In the genomic region with DNA sequence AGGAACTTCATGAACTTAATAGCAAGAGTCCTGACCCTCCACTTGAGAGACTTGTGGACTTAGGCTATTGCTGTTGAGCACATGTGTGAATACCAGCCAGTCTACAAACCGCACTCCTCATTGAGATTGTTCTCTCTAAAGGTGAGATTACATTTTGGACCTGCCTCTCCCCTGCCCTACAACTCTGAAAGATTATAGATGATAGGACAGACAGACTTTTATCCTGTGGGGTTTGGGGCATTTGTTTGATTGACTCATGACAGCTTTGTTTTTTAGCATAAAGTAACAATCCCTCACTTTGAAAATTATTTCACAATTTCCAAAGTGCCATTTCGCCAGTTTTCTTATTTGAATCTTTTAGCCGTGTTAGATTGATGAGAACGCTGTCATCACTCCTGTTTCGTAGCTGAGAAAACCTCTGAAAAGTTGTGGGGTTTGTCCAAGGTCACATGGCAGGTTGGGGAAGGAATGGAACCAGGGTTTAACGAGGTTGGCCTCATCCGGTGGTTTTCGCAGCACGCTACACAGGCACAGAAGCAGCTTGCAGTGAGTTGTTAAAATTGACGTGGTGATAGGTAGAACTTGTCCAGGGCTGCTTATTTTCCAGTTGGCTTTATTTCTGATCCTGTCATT, we compare ENCODE assay signal across 1 cellular context.
TF ChIP-seq lines count a peak whose summit lies in the region.

No MANE protein-coding gene starts in this region.

TF ChIP-seq in K562, 482 proteins besides CTCF, POLR2A, EP300 and RAD21 (continued from another document and continues in another):
- TF ChIP-seq, protein P1, sequence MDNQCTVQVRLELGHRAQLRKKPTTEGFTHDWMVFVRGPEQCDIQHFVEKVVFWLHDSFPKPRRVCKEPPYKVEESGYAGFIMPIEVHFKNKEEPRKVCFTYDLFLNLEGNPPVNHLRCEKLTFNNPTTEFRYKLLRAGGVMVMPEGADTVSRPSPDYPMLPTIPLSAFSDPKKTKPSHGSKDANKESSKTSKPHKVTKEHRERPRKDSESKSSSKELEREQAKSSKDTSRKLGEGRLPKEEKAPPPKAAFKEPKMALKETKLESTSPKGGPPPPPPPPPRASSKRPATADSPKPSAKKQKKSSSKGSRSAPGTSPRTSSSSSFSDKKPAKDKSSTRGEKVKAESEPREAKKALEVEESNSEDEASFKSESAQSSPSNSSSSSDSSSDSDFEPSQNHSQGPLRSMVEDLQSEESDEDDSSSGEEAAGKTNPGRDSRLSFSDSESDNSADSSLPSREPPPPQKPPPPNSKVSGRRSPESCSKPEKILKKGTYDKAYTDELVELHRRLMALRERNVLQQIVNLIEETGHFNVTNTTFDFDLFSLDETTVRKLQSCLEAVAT (IDR thresholded peaks at IDR 0.05), result no peak
- TF ChIP-seq KDM5B (IDR thresholded peaks at IDR 0.05; ENCODE audit: insufficient replicate concordance, low read depth, low read length) (no peak), TAL1 (IDR thresholded peaks at IDR 0.05) (no peak), ZNF239 (CRISPR knock-in tag; IDR thresholded peaks at IDR 0.05) (0 out of 2 replicates have a peak, but pooled peaks have one; percentile 6), RBM39 (optimal IDR thresholded peaks at IDR 0.05; ENCODE audit: low read depth, low read length) (no peak), L3MBTL2 (IDR thresholded peaks at IDR 0.05) (peak; percentile 70), ZNF76 (CRISPR knock-in tag; IDR thresholded peaks at IDR 0.05; ENCODE audit: borderline replicate concordance) (no peak), SMAD4 (CRISPR knock-in tag; conservative IDR thresholded peaks at IDR 0.05) (0 out of 2 replicates have a peak, but pooled peaks have one; percentile 28), ZNF77 (CRISPR knock-in tag; IDR thresholded peaks at IDR 0.05) (no peak), ETV5 (CRISPR knock-in tag; IDR thresholded peaks at IDR 0.05; ENCODE audit: low read depth) (0 out of 2 replicates have a peak, but pooled peaks have one; percentile 32), CEBPG (CRISPR knock-in tag; IDR thresholded peaks at IDR 0.05) (no peak), CEBPG (tag; conservative IDR thresholded peaks at IDR 0.05 in 1 of 2, IDR thresholded peaks at IDR 0.05 in 1 of 2) (peak; percentile 58 to 66), ZNF586 (CRISPR knock-in tag; conservative IDR thresholded peaks at IDR 0.05) (no peak), SAP30 (IDR thresholded peaks at IDR 0.05; ENCODE audit: borderline replicate concordance, insufficient read depth, low read depth, low read length, poor library complexity, severe bottlenecking) (no peak), TBL1XR1 (IDR thresholded peaks at IDR 0.05; ENCODE audit: low read length in 2 of 2) (no peak), HMG20B (CRISPR knock-in tag; IDR thresholded peaks at IDR 0.05) (no peak), CBFB (CRISPR knock-in tag; IDR thresholded peaks at IDR 0.05) (no peak), MEF2A (IDR thresholded peaks at IDR 0.05; ENCODE audit: control insufficient read depth, low read depth, low read length) (no peak), DMBX1 (CRISPR knock-in tag; IDR thresholded peaks at IDR 0.05; ENCODE audit: borderline replicate concordance) (peak; percentile 35; the same call in 1 of the 2 replicates), ZNF3 (CRISPR knock-in tag; IDR thresholded peaks at IDR 0.05) (no peak), FIP1L1 (IDR thresholded peaks at IDR 0.05; ENCODE audit: low read depth, low read length, poor library complexity, severe bottlenecking) (no peak), SIN3B (IDR thresholded peaks at IDR 0.05; ENCODE audit: low read depth) (no peak)
- TF ChIP-seq, protein P2, sequence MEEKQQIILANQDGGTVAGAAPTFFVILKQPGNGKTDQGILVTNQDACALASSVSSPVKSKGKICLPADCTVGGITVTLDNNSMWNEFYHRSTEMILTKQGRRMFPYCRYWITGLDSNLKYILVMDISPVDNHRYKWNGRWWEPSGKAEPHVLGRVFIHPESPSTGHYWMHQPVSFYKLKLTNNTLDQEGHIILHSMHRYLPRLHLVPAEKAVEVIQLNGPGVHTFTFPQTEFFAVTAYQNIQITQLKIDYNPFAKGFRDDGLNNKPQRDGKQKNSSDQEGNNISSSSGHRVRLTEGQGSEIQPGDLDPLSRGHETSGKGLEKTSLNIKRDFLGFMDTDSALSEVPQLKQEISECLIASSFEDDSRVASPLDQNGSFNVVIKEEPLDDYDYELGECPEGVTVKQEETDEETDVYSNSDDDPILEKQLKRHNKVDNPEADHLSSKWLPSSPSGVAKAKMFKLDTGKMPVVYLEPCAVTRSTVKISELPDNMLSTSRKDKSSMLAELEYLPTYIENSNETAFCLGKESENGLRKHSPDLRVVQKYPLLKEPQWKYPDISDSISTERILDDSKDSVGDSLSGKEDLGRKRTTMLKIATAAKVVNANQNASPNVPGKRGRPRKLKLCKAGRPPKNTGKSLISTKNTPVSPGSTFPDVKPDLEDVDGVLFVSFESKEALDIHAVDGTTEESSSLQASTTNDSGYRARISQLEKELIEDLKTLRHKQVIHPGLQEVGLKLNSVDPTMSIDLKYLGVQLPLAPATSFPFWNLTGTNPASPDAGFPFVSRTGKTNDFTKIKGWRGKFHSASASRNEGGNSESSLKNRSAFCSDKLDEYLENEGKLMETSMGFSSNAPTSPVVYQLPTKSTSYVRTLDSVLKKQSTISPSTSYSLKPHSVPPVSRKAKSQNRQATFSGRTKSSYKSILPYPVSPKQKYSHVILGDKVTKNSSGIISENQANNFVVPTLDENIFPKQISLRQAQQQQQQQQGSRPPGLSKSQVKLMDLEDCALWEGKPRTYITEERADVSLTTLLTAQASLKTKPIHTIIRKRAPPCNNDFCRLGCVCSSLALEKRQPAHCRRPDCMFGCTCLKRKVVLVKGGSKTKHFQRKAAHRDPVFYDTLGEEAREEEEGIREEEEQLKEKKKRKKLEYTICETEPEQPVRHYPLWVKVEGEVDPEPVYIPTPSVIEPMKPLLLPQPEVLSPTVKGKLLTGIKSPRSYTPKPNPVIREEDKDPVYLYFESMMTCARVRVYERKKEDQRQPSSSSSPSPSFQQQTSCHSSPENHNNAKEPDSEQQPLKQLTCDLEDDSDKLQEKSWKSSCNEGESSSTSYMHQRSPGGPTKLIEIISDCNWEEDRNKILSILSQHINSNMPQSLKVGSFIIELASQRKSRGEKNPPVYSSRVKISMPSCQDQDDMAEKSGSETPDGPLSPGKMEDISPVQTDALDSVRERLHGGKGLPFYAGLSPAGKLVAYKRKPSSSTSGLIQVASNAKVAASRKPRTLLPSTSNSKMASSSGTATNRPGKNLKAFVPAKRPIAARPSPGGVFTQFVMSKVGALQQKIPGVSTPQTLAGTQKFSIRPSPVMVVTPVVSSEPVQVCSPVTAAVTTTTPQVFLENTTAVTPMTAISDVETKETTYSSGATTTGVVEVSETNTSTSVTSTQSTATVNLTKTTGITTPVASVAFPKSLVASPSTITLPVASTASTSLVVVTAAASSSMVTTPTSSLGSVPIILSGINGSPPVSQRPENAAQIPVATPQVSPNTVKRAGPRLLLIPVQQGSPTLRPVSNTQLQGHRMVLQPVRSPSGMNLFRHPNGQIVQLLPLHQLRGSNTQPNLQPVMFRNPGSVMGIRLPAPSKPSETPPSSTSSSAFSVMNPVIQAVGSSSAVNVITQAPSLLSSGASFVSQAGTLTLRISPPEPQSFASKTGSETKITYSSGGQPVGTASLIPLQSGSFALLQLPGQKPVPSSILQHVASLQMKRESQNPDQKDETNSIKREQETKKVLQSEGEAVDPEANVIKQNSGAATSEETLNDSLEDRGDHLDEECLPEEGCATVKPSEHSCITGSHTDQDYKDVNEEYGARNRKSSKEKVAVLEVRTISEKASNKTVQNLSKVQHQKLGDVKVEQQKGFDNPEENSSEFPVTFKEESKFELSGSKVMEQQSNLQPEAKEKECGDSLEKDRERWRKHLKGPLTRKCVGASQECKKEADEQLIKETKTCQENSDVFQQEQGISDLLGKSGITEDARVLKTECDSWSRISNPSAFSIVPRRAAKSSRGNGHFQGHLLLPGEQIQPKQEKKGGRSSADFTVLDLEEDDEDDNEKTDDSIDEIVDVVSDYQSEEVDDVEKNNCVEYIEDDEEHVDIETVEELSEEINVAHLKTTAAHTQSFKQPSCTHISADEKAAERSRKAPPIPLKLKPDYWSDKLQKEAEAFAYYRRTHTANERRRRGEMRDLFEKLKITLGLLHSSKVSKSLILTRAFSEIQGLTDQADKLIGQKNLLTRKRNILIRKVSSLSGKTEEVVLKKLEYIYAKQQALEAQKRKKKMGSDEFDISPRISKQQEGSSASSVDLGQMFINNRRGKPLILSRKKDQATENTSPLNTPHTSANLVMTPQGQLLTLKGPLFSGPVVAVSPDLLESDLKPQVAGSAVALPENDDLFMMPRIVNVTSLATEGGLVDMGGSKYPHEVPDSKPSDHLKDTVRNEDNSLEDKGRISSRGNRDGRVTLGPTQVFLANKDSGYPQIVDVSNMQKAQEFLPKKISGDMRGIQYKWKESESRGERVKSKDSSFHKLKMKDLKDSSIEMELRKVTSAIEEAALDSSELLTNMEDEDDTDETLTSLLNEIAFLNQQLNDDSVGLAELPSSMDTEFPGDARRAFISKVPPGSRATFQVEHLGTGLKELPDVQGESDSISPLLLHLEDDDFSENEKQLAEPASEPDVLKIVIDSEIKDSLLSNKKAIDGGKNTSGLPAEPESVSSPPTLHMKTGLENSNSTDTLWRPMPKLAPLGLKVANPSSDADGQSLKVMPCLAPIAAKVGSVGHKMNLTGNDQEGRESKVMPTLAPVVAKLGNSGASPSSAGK (IDR thresholded peaks at IDR 0.05), result peak; percentile 75
- TF ChIP-seq, protein P3, sequence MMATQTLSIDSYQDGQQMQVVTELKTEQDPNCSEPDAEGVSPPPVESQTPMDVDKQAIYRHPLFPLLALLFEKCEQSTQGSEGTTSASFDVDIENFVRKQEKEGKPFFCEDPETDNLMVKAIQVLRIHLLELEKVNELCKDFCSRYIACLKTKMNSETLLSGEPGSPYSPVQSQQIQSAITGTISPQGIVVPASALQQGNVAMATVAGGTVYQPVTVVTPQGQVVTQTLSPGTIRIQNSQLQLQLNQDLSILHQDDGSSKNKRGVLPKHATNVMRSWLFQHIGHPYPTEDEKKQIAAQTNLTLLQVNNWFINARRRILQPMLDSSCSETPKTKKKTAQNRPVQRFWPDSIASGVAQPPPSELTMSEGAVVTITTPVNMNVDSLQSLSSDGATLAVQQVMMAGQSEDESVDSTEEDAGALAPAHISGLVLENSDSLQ (IDR thresholded peaks at IDR 0.05), result 0 out of 2 replicates have a peak, but pooled peaks have one; percentile 56
- TF ChIP-seq, protein P4, sequence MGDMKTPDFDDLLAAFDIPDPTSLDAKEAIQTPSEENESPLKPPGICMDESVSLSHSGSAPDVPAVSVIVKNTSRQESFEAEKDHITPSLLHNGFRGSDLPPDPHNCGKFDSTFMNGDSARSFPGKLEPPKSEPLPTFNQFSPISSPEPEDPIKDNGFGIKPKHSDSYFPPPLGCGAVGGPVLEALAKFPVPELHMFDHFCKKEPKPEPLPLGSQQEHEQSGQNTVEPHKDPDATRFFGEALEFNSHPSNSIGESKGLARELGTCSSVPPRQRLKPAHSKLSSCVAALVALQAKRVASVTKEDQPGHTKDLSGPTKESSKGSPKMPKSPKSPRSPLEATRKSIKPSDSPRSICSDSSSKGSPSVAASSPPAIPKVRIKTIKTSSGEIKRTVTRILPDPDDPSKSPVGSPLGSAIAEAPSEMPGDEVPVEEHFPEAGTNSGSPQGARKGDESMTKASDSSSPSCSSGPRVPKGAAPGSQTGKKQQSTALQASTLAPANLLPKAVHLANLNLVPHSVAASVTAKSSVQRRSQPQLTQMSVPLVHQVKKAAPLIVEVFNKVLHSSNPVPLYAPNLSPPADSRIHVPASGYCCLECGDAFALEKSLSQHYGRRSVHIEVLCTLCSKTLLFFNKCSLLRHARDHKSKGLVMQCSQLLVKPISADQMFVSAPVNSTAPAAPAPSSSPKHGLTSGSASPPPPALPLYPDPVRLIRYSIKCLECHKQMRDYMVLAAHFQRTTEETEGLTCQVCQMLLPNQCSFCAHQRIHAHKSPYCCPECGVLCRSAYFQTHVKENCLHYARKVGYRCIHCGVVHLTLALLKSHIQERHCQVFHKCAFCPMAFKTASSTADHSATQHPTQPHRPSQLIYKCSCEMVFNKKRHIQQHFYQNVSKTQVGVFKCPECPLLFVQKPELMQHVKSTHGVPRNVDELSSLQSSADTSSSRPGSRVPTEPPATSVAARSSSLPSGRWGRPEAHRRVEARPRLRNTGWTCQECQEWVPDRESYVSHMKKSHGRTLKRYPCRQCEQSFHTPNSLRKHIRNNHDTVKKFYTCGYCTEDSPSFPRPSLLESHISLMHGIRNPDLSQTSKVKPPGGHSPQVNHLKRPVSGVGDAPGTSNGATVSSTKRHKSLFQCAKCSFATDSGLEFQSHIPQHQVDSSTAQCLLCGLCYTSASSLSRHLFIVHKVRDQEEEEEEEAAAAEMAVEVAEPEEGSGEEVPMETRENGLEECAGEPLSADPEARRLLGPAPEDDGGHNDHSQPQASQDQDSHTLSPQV (IDR thresholded peaks at IDR 0.05), result peak; percentile 88
- TF ChIP-seq, protein P5, sequence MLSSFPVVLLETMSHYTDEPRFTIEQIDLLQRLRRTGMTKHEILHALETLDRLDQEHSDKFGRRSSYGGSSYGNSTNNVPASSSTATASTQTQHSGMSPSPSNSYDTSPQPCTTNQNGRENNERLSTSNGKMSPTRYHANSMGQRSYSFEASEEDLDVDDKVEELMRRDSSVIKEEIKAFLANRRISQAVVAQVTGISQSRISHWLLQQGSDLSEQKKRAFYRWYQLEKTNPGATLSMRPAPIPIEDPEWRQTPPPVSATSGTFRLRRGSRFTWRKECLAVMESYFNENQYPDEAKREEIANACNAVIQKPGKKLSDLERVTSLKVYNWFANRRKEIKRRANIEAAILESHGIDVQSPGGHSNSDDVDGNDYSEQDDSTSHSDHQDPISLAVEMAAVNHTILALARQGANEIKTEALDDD (IDR thresholded peaks at IDR 0.05), result peak; percentile 50; the same call in 1 of the 2 replicates
- TF ChIP-seq, protein P6, sequence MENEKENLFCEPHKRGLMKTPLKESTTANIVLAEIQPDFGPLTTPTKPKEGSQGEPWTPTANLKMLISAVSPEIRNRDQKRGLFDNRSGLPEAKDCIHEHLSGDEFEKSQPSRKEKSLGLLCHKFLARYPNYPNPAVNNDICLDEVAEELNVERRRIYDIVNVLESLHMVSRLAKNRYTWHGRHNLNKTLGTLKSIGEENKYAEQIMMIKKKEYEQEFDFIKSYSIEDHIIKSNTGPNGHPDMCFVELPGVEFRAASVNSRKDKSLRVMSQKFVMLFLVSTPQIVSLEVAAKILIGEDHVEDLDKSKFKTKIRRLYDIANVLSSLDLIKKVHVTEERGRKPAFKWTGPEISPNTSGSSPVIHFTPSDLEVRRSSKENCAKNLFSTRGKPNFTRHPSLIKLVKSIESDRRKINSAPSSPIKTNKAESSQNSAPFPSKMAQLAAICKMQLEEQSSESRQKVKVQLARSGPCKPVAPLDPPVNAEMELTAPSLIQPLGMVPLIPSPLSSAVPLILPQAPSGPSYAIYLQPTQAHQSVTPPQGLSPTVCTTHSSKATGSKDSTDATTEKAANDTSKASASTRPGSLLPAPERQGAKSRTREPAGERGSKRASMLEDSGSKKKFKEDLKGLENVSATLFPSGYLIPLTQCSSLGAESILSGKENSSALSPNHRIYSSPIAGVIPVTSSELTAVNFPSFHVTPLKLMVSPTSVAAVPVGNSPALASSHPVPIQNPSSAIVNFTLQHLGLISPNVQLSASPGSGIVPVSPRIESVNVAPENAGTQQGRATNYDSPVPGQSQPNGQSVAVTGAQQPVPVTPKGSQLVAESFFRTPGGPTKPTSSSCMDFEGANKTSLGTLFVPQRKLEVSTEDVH (IDR thresholded peaks at IDR 0.05; ENCODE audit: low read depth, partially characterized antibody), result no peak
- TF ChIP-seq, protein P7, sequence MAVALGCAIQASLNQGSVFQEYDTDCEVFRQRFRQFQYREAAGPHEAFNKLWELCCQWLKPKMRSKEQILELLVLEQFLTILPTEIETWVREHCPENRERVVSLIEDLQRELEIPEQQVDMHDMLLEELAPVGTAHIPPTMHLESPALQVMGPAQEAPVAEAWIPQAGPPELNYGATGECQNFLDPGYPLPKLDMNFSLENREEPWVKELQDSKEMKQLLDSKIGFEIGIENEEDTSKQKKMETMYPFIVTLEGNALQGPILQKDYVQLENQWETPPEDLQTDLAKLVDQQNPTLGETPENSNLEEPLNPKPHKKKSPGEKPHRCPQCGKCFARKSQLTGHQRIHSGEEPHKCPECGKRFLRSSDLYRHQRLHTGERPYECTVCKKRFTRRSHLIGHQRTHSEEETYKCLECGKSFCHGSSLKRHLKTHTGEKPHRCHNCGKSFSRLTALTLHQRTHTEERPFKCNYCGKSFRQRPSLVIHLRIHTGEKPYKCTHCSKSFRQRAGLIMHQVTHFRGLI (CRISPR knock-in tag; IDR thresholded peaks at IDR 0.05), result peak; percentile 95; the same call in 1 of the 2 replicates
